In the genomic region with DNA sequence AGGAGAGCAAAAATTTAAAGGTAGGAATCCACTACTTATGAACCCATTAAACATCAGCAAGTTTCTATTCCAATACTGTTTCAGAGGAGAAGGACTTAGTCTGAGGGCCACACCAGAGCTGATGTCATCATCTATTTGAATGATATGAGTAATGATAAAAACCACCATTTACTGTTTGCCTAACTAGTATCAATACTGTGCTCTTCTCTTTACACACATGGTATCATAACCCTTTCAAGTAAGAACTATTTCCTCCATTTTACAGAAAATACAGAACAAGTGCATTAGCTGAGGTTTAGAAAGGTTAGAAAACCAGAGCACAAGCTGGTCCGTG, we compare ENCODE assay signal across 22 cellular contexts.
DNase-seq lines count a peak whose midpoint lies in the region; ATAC-seq, FAIRE-seq and TF ChIP-seq lines count a peak whose summit lies in the region.
"Had no signal": no experiment of that assay in that cellular context is flagged by ENCODE, and none has a peak within 500 bp of the region (broad histone marks: within the 10 kb centered on the region; RNA-seq: fewer than 3 reads in every experiment).

No MANE protein-coding gene starts in this region.

- BruUV-seq in MCF 10A (replicated peaks; lab: Mats Ljungman, UMichigan) = no TSS peak
- BruUV-seq in mammary epithelial cell (replicated peaks; lab: Mats Ljungman, UMichigan) = no TSS peak

- peak; percentile 58 for ATAC-seq in HG03442 (IDR thresholded peaks at IDR 0.05; ENCODE audit: unreplicated experiment)
- ATAC-seq: gastrocnemius medialis, HepG2 had no signal

- H3K4me3 Mint-ChIP-seq in MCF 10A (ENCODE audit: unreplicated experiment) = no peak overlapping the region
- H3K4me3 Mint-ChIP-seq: activated CD4-positive, alpha-beta memory T cell treated with anti-CD3 and anti-CD28 coated beads for 36 hours; H9 had no signal

- TF ChIP-seq EP300 in esophagus muscularis mucosa (IDR thresholded peaks at IDR 0.05) (no peak), SK-N-SH (IDR thresholded peaks at IDR 0.05; ENCODE audit: borderline replicate concordance in 1 of 2, low read depth in 1 of 2, low read length in 1 of 2) (no peak)

- peaks cover 5% of the 10 kb centered on the region for H3K9me3 Mint-ChIP-seq in MCF 10A (ENCODE audit: unreplicated experiment)
- H3K9me3 Mint-ChIP-seq: activated CD4-positive, alpha-beta memory T cell treated with anti-CD3 and anti-CD28 coated beads for 36 hours; activated naive CD4-positive, alpha-beta T cell treated with anti-CD3 and anti-CD28 coated beads, Interleukin-2, amount 50 U/mL, for 72 hours had no signal

- no peaks in the 10 kb centered on the region for H3F3A ChIP-seq in SK-N-SH (replicated peaks; ENCODE audit: insufficient read depth)

- no peaks in the 10 kb centered on the region for H3K27me3 Mint-ChIP-seq in MCF 10A (ENCODE audit: insufficient read depth, unreplicated experiment)
- H3K27me3 Mint-ChIP-seq: activated CD4-positive, alpha-beta memory T cell treated with anti-CD3 and anti-CD28 coated beads for 36 hours had no signal

- no peak for TF ChIP-seq POLR2A in breast epithelium (IDR thresholded peaks at IDR 0.05)
- no peak for TF ChIP-seq POLR2A in esophagus muscularis mucosa (IDR thresholded peaks at IDR 0.05; ENCODE audit: low read depth)

- H3K27ac Mint-ChIP-seq in MCF 10A (ENCODE audit: low read depth, unreplicated experiment) = peak overlapping the region; percentile 42
- H3K27ac Mint-ChIP-seq: activated CD4-positive, alpha-beta memory T cell treated with anti-CD3 and anti-CD28 coated beads for 36 hours; activated naive CD4-positive, alpha-beta T cell treated with anti-CD3 and anti-CD28 coated beads, Interleukin-2, amount 50 U/mL, for 72 hours; H9 had no signal

- DNase-seq in MCF 10A (ENCODE audit: unreplicated experiment) (no peak), breast epithelium (ENCODE audit: low spot score in 2 of 2) (no peak), mammary epithelial cell (peak; percentile 39), urothelium cell line (ENCODE audit: low spot score) (peak; percentile 11), esophagus muscularis mucosa (ENCODE audit: extremely low spot score) (no peak), amygdala (lab: John Stamatoyannopoulos, UW) (no peak), SK-N-SH (no peak)
- DNase-seq: activated CD4-positive, alpha-beta memory T cell treated with anti-CD3 and anti-CD28 coated beads for 36 hours; activated T-cell treated with anti-CD3 and anti-CD28 coated beads, Interleukin-2, amount 50 U/mL, for 1 hour; C1 segment of cervical spinal cord; cortex of kidney; gastrocnemius medialis; H9; NCI-H2029 treated with DMSO at 0.1 percent for 48 hours; NCI-H524 treated with DMSO at 0.1 percent for 48 hours; retina; SHP77 had no signal

- no peak overlapping the region for H3K4me2 ChIP-seq in mammary epithelial cell (ENCODE audit: insufficient read depth, low read depth, low read length)
- H3K4me2 ChIP-seq in SK-N-SH = no peak overlapping the region

- H3K4me1 ChIP-seq in breast epithelium (no peaks in the 10 kb centered on the region), mammary epithelial cell (ENCODE audit: insufficient read depth, low read length) (peaks cover 6% of the 10 kb centered on the region), esophagus muscularis mucosa (no peaks in the 10 kb centered on the region), SK-N-SH (ENCODE audit: control insufficient read depth in 1 of 2, insufficient read depth in 2 of 2, low read depth in 1 of 2, low read length in 1 of 2) (no peaks in the 10 kb centered on the region; a peak in 1 of 4 replicates)
- H3K4me1 ChIP-seq: gastrocnemius medialis had no signal

- in situ Hi-C loops in mammary epithelial cell (cut with MboI; ENCODE audit: low sequenced_read_pairs in 2 of 2) = no loop called here

- POLR2A ChIA-PET in MCF 10A (lab: Yijun Ruan, JAX) (interaction anchor here (0.6 kb wide), 1 partner anchor 13 kb away, joined by 4 read pairs; no protein-coding TSS in a partner anchor), SK-N-SH (lab: Yijun Ruan, JAX) (no interaction called here)

- peaks cover 5% of the 10 kb centered on the region for H3K36me3 Mint-ChIP-seq in MCF 10A (ENCODE audit: insufficient read depth, unreplicated experiment)
- H3K36me3 Mint-ChIP-seq: activated CD4-positive, alpha-beta memory T cell treated with anti-CD3 and anti-CD28 coated beads for 36 hours; activated naive CD4-positive, alpha-beta T cell treated with anti-CD3 and anti-CD28 coated beads, Interleukin-2, amount 50 U/mL, for 72 hours had no signal

- intact Hi-C loops in MCF 10A (cut with micrococcal nuclease) = no loop called here
- intact Hi-C loops in breast epithelium (cut with DNase I; ENCODE audit: low total_unique reads) = no loop called here
- intact Hi-C loops in mammary epithelial cell (cut with micrococcal nuclease) = no loop called here
- intact Hi-C loops in esophagus muscularis mucosa (cut with DNase I) = no loop called here

- H3K4me3 ChIP-seq in breast epithelium = no peak overlapping the region
- no peak overlapping the region for H3K4me3 ChIP-seq in mammary epithelial cell (replicated peaks in 1 of 3; ENCODE audit: insufficient read depth in 1 of 3, low read depth in 2 of 3, low read length in 3 of 3)
- no peak overlapping the region for H3K4me3 ChIP-seq in esophagus muscularis mucosa
- H3K4me3 ChIP-seq in SK-N-SH (ENCODE audit: low read depth in 2 of 2, low read length in 1 of 2) = no peak overlapping the region
- H3K4me3 ChIP-seq: gastrocnemius medialis had no signal

- H3K9me2 ChIP-seq in SK-N-SH = no peaks in the 10 kb centered on the region

- CTCF ChIA-PET in MCF 10A (lab: Yijun Ruan, JAX) (no interaction called here), mammary epithelial cell (lab: Charles Lee; ENCODE audit: low non-redundant PET) (no interaction called here), SK-N-SH (lab: Yijun Ruan, JAX) (interaction anchor here (0.8 kb wide), 1 partner anchor 10 kb away, joined by 3 read pairs; no protein-coding TSS in a partner anchor)

- H3K9me3 ChIP-seq in breast epithelium = no peaks in the 10 kb centered on the region
- H3K9me3 ChIP-seq in mammary epithelial cell (replicated peaks; ENCODE audit: insufficient read depth, low read length) = no peaks in the 10 kb centered on the region
- no peaks in the 10 kb centered on the region for H3K9me3 ChIP-seq in esophagus muscularis mucosa
- no peaks in the 10 kb centered on the region for H3K9me3 ChIP-seq in SK-N-SH
- H3K9me3 ChIP-seq: gastrocnemius medialis had no signal

- 71% methylated on average over 1 of the region's 1 CpG for WGBS in mammary epithelial cell (ENCODE audit: low coverage, missing lambda C conversion rate)
- 73% methylated on average over 1 of the region's 1 CpG for WGBS in esophagus muscularis mucosa
- WGBS in SK-N-SH (ENCODE audit: low lambda C conversion rate) = 14% methylated on average over 1 of the region's 1 CpG

- H2AFZ ChIP-seq in mammary epithelial cell (ENCODE audit: low read depth, low read length) (no peak overlapping the region), SK-N-SH (ENCODE audit: low read depth) (no peak overlapping the region; the same call in 1 of the 2 replicates)

- H3K27me3 ChIP-seq in breast epithelium (no peaks in the 10 kb centered on the region), mammary epithelial cell (ENCODE audit: insufficient read depth, low read length) (no peaks in the 10 kb centered on the region), esophagus muscularis mucosa (no peaks in the 10 kb centered on the region), SK-N-SH (ENCODE audit: insufficient read depth) (no peaks in the 10 kb centered on the region)
- H3K27me3 ChIP-seq: gastrocnemius medialis had no signal

- dilution Hi-C loops in mammary epithelial cell (cut with HindIII; ENCODE audit: low sequenced_read_pairs) = no loop called here

- no peak overlapping the region for H3K9ac ChIP-seq in mammary epithelial cell (ENCODE audit: insufficient read depth, low read length)
- H3K9ac ChIP-seq in SK-N-SH = no peak overlapping the region

- no peaks in the 10 kb centered on the region for H4K20me1 ChIP-seq in mammary epithelial cell (ENCODE audit: insufficient read depth, low read length)
- no peaks in the 10 kb centered on the region for H4K20me1 ChIP-seq in SK-N-SH (ENCODE audit: insufficient read depth)

- no peaks in the 10 kb centered on the region for H3K4me1 Mint-ChIP-seq in MCF 10A (ENCODE audit: insufficient read depth, unreplicated experiment)

- no peak for TF ChIP-seq RAD21 in SK-N-SH (IDR thresholded peaks at IDR 0.05; ENCODE audit: low read length)

- TF ChIP-seq CTCF in MCF 10A (IDR thresholded peaks at IDR 0.05; ENCODE audit: unreplicated experiment) (no peak), breast epithelium (IDR thresholded peaks at IDR 0.05) (no peak), mammary epithelial cell (conservative IDR thresholded peaks at IDR 0.05 in 1 of 2, IDR thresholded peaks at IDR 0.05 in 1 of 2; ENCODE audit: extremely low read depth in 1 of 2, insufficient read depth in 1 of 2, low read depth in 1 of 2, low read length in 2 of 2) (no peak), esophagus muscularis mucosa (IDR thresholded peaks at IDR 0.05) (no peak), SK-N-SH (IDR thresholded peaks at IDR 0.05) (no peak)

- H3K27ac ChIP-seq in breast epithelium = no peak overlapping the region
- H3K27ac ChIP-seq in mammary epithelial cell (ENCODE audit: insufficient read depth, low read depth, low read length) = no peak overlapping the region
- H3K27ac ChIP-seq in esophagus muscularis mucosa (replicated peaks in 1 of 4) = no peak overlapping the region
- H3K27ac ChIP-seq in SK-N-SH (ENCODE audit: low read depth in 2 of 2, low read length in 1 of 2) = no peak overlapping the region
- H3K27ac ChIP-seq: gastrocnemius medialis, VCaP had no signal

- H3K79me2 ChIP-seq in mammary epithelial cell (ENCODE audit: insufficient read depth, low read length) (no peaks in the 10 kb centered on the region), SK-N-SH (ENCODE audit: insufficient read depth) (no peaks in the 10 kb centered on the region)

- H3K36me3 ChIP-seq in breast epithelium (no peaks in the 10 kb centered on the region), mammary epithelial cell (ENCODE audit: insufficient read depth, low read length) (no peaks in the 10 kb centered on the region), esophagus muscularis mucosa (no peaks in the 10 kb centered on the region), SK-N-SH (replicated peaks in 1 of 2; ENCODE audit: control insufficient read depth in 1 of 2, insufficient read depth in 2 of 2, low read length in 1 of 2) (no peaks in the 10 kb centered on the region)
- H3K36me3 ChIP-seq: gastrocnemius medialis had no signal

- FAIRE-seq in urothelium cell line (lab: Jason Lieb, UNC) = no peak
- FAIRE-seq: GM18507, HepG2 had no signal

TF ChIP-seq in SK-N-SH, 30 proteins besides CTCF, POLR2A, EP300 and RAD21 (continues in another document):
- no peak for TF ChIP-seq RXRA (IDR thresholded peaks at IDR 0.05; ENCODE audit: borderline replicate concordance, low read depth)
- TF ChIP-seq, protein P1, sequence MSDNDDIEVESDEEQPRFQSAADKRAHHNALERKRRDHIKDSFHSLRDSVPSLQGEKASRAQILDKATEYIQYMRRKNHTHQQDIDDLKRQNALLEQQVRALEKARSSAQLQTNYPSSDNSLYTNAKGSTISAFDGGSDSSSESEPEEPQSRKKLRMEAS (IDR thresholded peaks at IDR 0.05; ENCODE audit: low read depth) = no peak

Comparison
In these comparisons a context has a peak if more than half of its experiments do, and no peak if none do; other contexts are left out.
1. DNase-seq: peak in mammary epithelial cell (single experiment) and urothelium cell line (single experiment); none in MCF 10A (single experiment), breast epithelium (0 of 2), esophagus muscularis mucosa (single experiment), amygdala (0 of 56) and SK-N-SH (single experiment).